ENCODE assay signal across 23 cellular contexts in genomic region chr5:30932611-30933010, GRCh38.
A peak's percentile ranks its signal among the peaks of the same experiment; 100 is the strongest.
DNase-seq lines count a peak whose midpoint lies in the region; ATAC-seq and TF ChIP-seq lines count a peak whose summit lies in the region.
"Had no signal": no experiment of that assay in that cellular context is flagged by ENCODE, and none has a peak within 500 bp of the region (broad histone marks: within the 10 kb centered on the region; RNA-seq: fewer than 3 reads in every experiment).

No MANE protein-coding gene starts in this region.

- H3F3A ChIP-seq in GM23248 (ENCODE audit: insufficient read depth) = no peaks in the 10 kb centered on the region

- DNase-seq in GM23248 (peak; percentile 13), progenitor cell of endocrine pancreas (ENCODE audit: low spot score, unreplicated experiment) (no peak), medulla oblongata (ENCODE audit: extremely low spot score) (no peak)
- no peak for DNase-seq in activated CD4-positive, alpha-beta T cell treated with anti-CD3 and anti-CD28 coated beads for 48 hours
- DNase-seq: DMS153; DND-41; H7; Kasumi-1; NCI-H1092 treated with DMSO at 0.1 percent for 48 hours; NCI-H1436; NCI-H187; NCI-H446; NCI-H524 treated with DMSO at 0.1 percent for 48 hours; NCI-H82; NK-92 treated with Interleukin-12 subunit alpha and Interleukin-12 subunit beta, amount 100 ng/mL, for 24 hours; PC-3; SJCRH30 had no signal

- peak overlapping the region; percentile 50 for H3K27ac Mint-ChIP-seq in progenitor cell of endocrine pancreas

- H3K9me3 Mint-ChIP-seq in progenitor cell of endocrine pancreas (ENCODE audit: low read depth) = no peaks in the 10 kb centered on the region

- H3K9ac ChIP-seq in GM23248 = no peak overlapping the region
- H3K9ac ChIP-seq in HUES64 (ENCODE audit: low read depth, low read length) = no peak overlapping the region
- no peak overlapping the region for H3K9ac ChIP-seq in iPS-20b (ENCODE audit: low read depth, low read length)

- H2AFZ ChIP-seq in GM23248 = no peak overlapping the region

- WGBS in GM23248 (ENCODE audit: low coverage in 1 of 2, low lambda C conversion rate in 2 of 2, missing lambda C conversion rate in 2 of 2), 2 experiments = 31 to 40% methylated on average over 2 of the region's 2 CpGs
- no CpG with 5 or more reads among the region's 2 CpGs for WGBS in HUES64

- TF ChIP-seq CTCF in progenitor cell of endocrine pancreas (IDR thresholded peaks at IDR 0.05; ENCODE audit: unreplicated experiment) = no peak

- no peak overlapping the region for H3K4me3 ChIP-seq in GM23248
- no peak overlapping the region for H3K4me3 ChIP-seq in HUES64 (ENCODE audit: low read length)
- peak overlapping the region; percentile 15; the same call in 1 of the 2 replicates for H3K4me3 ChIP-seq in iPS-20b (ENCODE audit: low read length)
- H3K4me3 ChIP-seq: K562, SJCRH30 had no signal

- H3K9me3 ChIP-seq in GM23248 (ENCODE audit: low read depth) (no peaks in the 10 kb centered on the region), HUES64 (ENCODE audit: insufficient read depth, low read depth, low read length) (no peaks in the 10 kb centered on the region), iPS-20b (ENCODE audit: insufficient read depth, low read depth, low read length) (no peaks in the 10 kb centered on the region)
- H3K9me3 ChIP-seq: SJCRH30 had no signal

- H4K20me1 ChIP-seq in GM23248 (ENCODE audit: insufficient read depth) = no peaks in the 10 kb centered on the region

- H3K27me3 ChIP-seq in GM23248 (replicated peaks; ENCODE audit: insufficient read depth) (no peaks in the 10 kb centered on the region), HUES64 (ENCODE audit: insufficient read depth, low read length) (no peaks in the 10 kb centered on the region), iPS-20b (ENCODE audit: insufficient read depth, low read length) (no peaks in the 10 kb centered on the region)
- H3K27me3 ChIP-seq: SJCRH30 had no signal

- no peaks in the 10 kb centered on the region for H3K79me2 ChIP-seq in GM23248 (ENCODE audit: insufficient read depth)

- H3K27ac ChIP-seq in GM23248 (no peak overlapping the region), HUES64 (ENCODE audit: low read depth, low read length) (peak overlapping the region; percentile 24; the same call in 1 of the 2 replicates), iPS-20b (ENCODE audit: low read length) (no peak overlapping the region)
- H3K27ac ChIP-seq: SJCRH30 had no signal

- ATAC-seq in GM21515 (IDR thresholded peaks at IDR 0.05; ENCODE audit: unreplicated experiment) = no peak
- ATAC-seq: K562, PC-3, Right ventricle myocardium inferior, SK-N-SH treated with all-trans-retinoic acid at 6 μM for 48 hours had no signal

- H3K36me3 ChIP-seq in GM23248 (ENCODE audit: low read depth) (no peaks in the 10 kb centered on the region), HUES64 (ENCODE audit: insufficient read depth, low read length) (no peaks in the 10 kb centered on the region), iPS-20b (ENCODE audit: insufficient read depth, low read depth, low read length) (no peaks in the 10 kb centered on the region)
- H3K36me3 ChIP-seq: SJCRH30 had no signal

- H3K27me3 Mint-ChIP-seq in progenitor cell of endocrine pancreas = no peaks in the 10 kb centered on the region

- peaks cover 37% of the 10 kb centered on the region for H3K4me1 Mint-ChIP-seq in progenitor cell of endocrine pancreas (ENCODE audit: low read depth)

- no peak overlapping the region for H3K4me2 ChIP-seq in GM23248 (ENCODE audit: unreplicated experiment)

- H3K4me3 Mint-ChIP-seq in progenitor cell of endocrine pancreas (ENCODE audit: low read depth) = no peak overlapping the region

- in situ Hi-C loops in GM23248 (cut with MboI) = no loop called here

- no peaks in the 10 kb centered on the region for H3K36me3 Mint-ChIP-seq in progenitor cell of endocrine pancreas (ENCODE audit: insufficient read depth)

- no peaks in the 10 kb centered on the region for H3K9me2 ChIP-seq in GM23248 (ENCODE audit: insufficient read depth)

- 0 out of 2 replicates have a peak, but pooled peaks cover 6% of the 10 kb centered on the region for H3K4me1 ChIP-seq in GM23248 (ENCODE audit: insufficient read depth)
- peaks cover 24% of the 10 kb centered on the region for H3K4me1 ChIP-seq in HUES64 (ENCODE audit: insufficient read depth, low read length)
- H3K4me1 ChIP-seq in iPS-20b (ENCODE audit: insufficient read depth, low read length) = peaks cover 19% of the 10 kb centered on the region; the same call in 1 of the 2 replicates
- H3K4me1 ChIP-seq: SJCRH30 had no signal
